10 cellular contexts compared by ENCODE assay signal in genomic region chr16:57807252-57807967, GRCh38. TPM values are rescaled to one million over a fixed set of nuclear protein-coding genes. Genes with fewer than 3 reads are reported as not detected.
DNase-seq lines count a peak whose midpoint lies in the region; ATAC-seq and TF ChIP-seq lines count a peak whose summit lies in the region.
"Had no signal": no experiment of that assay in that cellular context is flagged by ENCODE, and none has a peak within 500 bp of the region (broad histone marks: within the 10 kb centered on the region; RNA-seq: fewer than 3 reads in every experiment).

No MANE protein-coding gene starts in this region.

- peak overlapping the region; percentile 76 for H3K27ac Mint-ChIP-seq in MCF 10A (ENCODE audit: low read depth, unreplicated experiment)

- H3K9me3 ChIP-seq in breast epithelium (no peaks in the 10 kb centered on the region), left lung (no peaks in the 10 kb centered on the region), vagina (no peaks in the 10 kb centered on the region)

- H3K4me1 Mint-ChIP-seq in MCF 10A (ENCODE audit: insufficient read depth, unreplicated experiment) = peaks cover 62% of the 10 kb centered on the region

- TF ChIP-seq CTCF in MCF 10A (IDR thresholded peaks at IDR 0.05; ENCODE audit: unreplicated experiment) (no peak), breast epithelium (IDR thresholded peaks at IDR 0.05) (no peak), left lung (IDR thresholded peaks at IDR 0.05) (no peak), vagina (IDR thresholded peaks at IDR 0.05) (no peak)

- intact Hi-C loops in MCF 10A (cut with micrococcal nuclease) = no loop called here
- intact Hi-C loops in breast epithelium (cut with DNase I; ENCODE audit: low total_unique reads) = no loop called here
- intact Hi-C loops in left lung (cut with DNase I) = no loop called here
- intact Hi-C loops in vagina (cut with DNase I) = no loop called here

- no peaks in the 10 kb centered on the region for H3K9me3 Mint-ChIP-seq in MCF 10A (ENCODE audit: unreplicated experiment)

- CTCF ChIA-PET in MCF 10A (lab: Yijun Ruan, JAX) = interaction anchor here (0.6 to 2.3 kb wide), 7 partner anchors 50 to 208 kb away, joined by 3 to 12 read pairs (median 3); no protein-coding TSS in a partner anchor

- H3K27me3 ChIP-seq in breast epithelium (no peaks in the 10 kb centered on the region), left lung (peaks cover 0 to 12% of the 10 kb centered on the region in 2 donors), vagina (no peaks in the 10 kb centered on the region)

- POLR2A ChIA-PET in MCF 10A (lab: Yijun Ruan, JAX) = interaction anchor here (1.0 to 2.9 kb wide), 3 partner anchors 10 to 58 kb away, joined by 4 to 17 read pairs (median 4); no protein-coding TSS in a partner anchor

- H3K27ac ChIP-seq in breast epithelium = no peak overlapping the region
- H3K27ac ChIP-seq in left lung = peak overlapping the region; percentile 64 to 78
- H3K27ac ChIP-seq in vagina = peak overlapping the region; percentile 55

- DNase-seq in MCF 10A (ENCODE audit: unreplicated experiment) (peak; percentile 67), breast epithelium (ENCODE audit: low spot score in 2 of 2) (no peak), SW 1271 (lab: John Stamatoyannopoulos, UW) (peak; percentile 44 to 63), left lung (no peak), vagina (ENCODE audit: extremely low spot score in 2 of 2) (no peak), DMS153 (lab: John Stamatoyannopoulos, UW) (no peak), nucleus accumbens (lab: John Stamatoyannopoulos, UW) (no peak), hypothalamus (lab: John Stamatoyannopoulos, UW) (no peak)
- DNase-seq: foreskin melanocyte, NCI-H524 treated with DMSO at 0.1 percent for 48 hours had no signal

- H3K4me3 Mint-ChIP-seq in MCF 10A (ENCODE audit: unreplicated experiment) = peak overlapping the region; percentile 38

- no peaks in the 10 kb centered on the region for H3K27me3 Mint-ChIP-seq in MCF 10A (ENCODE audit: insufficient read depth, unreplicated experiment)

- ATAC-seq in left lung = peak; percentile 11

- no peak for TF ChIP-seq POLR2A in breast epithelium (IDR thresholded peaks at IDR 0.05)
- TF ChIP-seq POLR2A in vagina (IDR thresholded peaks at IDR 0.05) = no peak

- H3K4me1 ChIP-seq in breast epithelium (peaks cover 0 to 20% of the 10 kb centered on the region in 2 donors), left lung (peaks cover 30 to 70% of the 10 kb centered on the region in 2 donors), vagina (peaks cover 50% of the 10 kb centered on the region)

- no peaks in the 10 kb centered on the region for H3K36me3 ChIP-seq in breast epithelium
- H3K36me3 ChIP-seq in left lung = no peaks in the 10 kb centered on the region
- no peaks in the 10 kb centered on the region for H3K36me3 ChIP-seq in vagina

- no TSS peak for BruUV-seq in MCF 10A (replicated peaks; lab: Mats Ljungman, UMichigan)

- H3K36me3 Mint-ChIP-seq in MCF 10A (ENCODE audit: insufficient read depth, unreplicated experiment) = peaks cover 5% of the 10 kb centered on the region

- no peak overlapping the region for H3K4me3 ChIP-seq in breast epithelium
- H3K4me3 ChIP-seq in left lung = peak overlapping the region in 1 of 2 donors; percentile 1
- H3K4me3 ChIP-seq in vagina = no peak overlapping the region

RNA-seq across cellular contexts. Expression of gene KIFC3, which starts 5.1 kb away (rescaled TPM):
- total RNA-seq in MCF 10A (2022) = 97.1 and 120 TPM in 2 replicates
- 10 to 100 TPM; 15.7 to 36.1 (median 35.1) TPM for total RNA-seq in breast epithelium
- 10 to 100 TPM; 68.7 to 96.8 TPM for total RNA-seq in left lung
- 36.8 TPM for total RNA-seq in vagina

Comparison
In these comparisons a context has a peak if more than half of its experiments do, and no peak if none do; other contexts are left out.
1. DNase-seq: peak in MCF 10A (single experiment) and SW 1271 (2 of 2); none in breast epithelium (0 of 2), left lung (0 of 2), vagina (0 of 2), DMS153 (single experiment), nucleus accumbens (0 of 56) and hypothalamus (0 of 51).
2. H3K27ac ChIP-seq: peak in left lung (2 of 2) and vagina (single experiment); none in breast epithelium (0 of 2).